In genomic region chr1:225762444-225762843, GRCh38 we compare ENCODE assay signal across 14 cellular contexts. TPM values are rescaled to one million over a fixed set of nuclear protein-coding genes. Genes with fewer than 3 reads are reported as not detected.
A peak's percentile ranks its signal among the peaks of the same experiment; 100 is the strongest.
DNase-seq lines count a peak whose midpoint lies in the region; ATAC-seq and TF ChIP-seq lines count a peak whose summit lies in the region.
"Had no signal": no experiment of that assay in that cellular context is flagged by ENCODE, and none has a peak within 500 bp of the region (broad histone marks: within the 10 kb centered on the region; RNA-seq: fewer than 3 reads in every experiment).

No MANE protein-coding gene starts in this region.

- intact Hi-C loops in heart left ventricle (cut with DNase I) (loop anchor here in 2 of 10 donors (5.0 to 10.0 kb wide), 2 partner anchors 68 to 110 kb away; partner anchors contain the start of gene ENAH (in 1 of the 2)), Right ventricle myocardium superior (cut with DNase I) (no loop called here), vagina (cut with DNase I) (no loop called here)

- DNase-seq in heart left ventricle (peak in 2 of 5 donors; percentile 42 to 57), Right ventricle myocardium superior (no peak), endodermal cell (no peak), nephron progenitor cell (no peak), vagina (ENCODE audit: extremely low spot score in 2 of 2) (no peak)
- DNase-seq in activated CD4-positive, alpha-beta T cell treated with anti-CD3 and anti-CD28 coated beads for 4 hours = no peak
- DNase-seq in stimulated activated CD4-positive, alpha-beta T cell treated with anti-CD3 and anti-CD28 coated beads, Interleukin-4, amount 100 ng/mL, for 1 hour = no peak
- DNase-seq: activated CD8-positive, alpha-beta memory T cell treated with anti-CD3 and anti-CD28 coated beads for 24 hours; GDM1; NCI-H1694; stimulated activated naive CD8-positive, alpha-beta T cell treated with anti-CD3 and anti-CD28 coated beads, Interleukin-15, Interleukin-2, amounts not matched to agents 100 U/mL and 50 U/mL, for 24 hours had no signal

- peak overlapping the region in 10 of 12 donors; percentile 8 to 79 (median 58) for H3K27ac ChIP-seq in heart left ventricle
- peak overlapping the region; percentile 71 for H3K27ac ChIP-seq in endodermal cell (ENCODE audit: low read depth, low read length)
- peak overlapping the region; percentile 30 for H3K27ac ChIP-seq in vagina

- no peak overlapping the region for H3K4me3 Mint-ChIP-seq in endodermal cell
- H3K4me3 Mint-ChIP-seq in nephron progenitor cell = no peak overlapping the region
- H3K4me3 Mint-ChIP-seq: activated naive CD8-positive, alpha-beta T cell; natural killer cell treated with Interleukin-12 subunit alpha and Interleukin-12 subunit beta and Interleukin-15 and Interleukin-18, amount 100 ng/mL, for 72 hours had no signal

- WGBS in heart left ventricle, 4 donors = 60 to 80% (median 75%) methylated on average over 5 of the region's 5 CpGs
- WGBS in endodermal cell (ENCODE audit: insufficient coverage in 1 of 2, insufficient read length in 1 of 2), 2 experiments = 44 to 69% methylated on average over 2 to 5 of the region's 5 CpGs

- TF ChIP-seq CTCF in heart left ventricle (IDR thresholded peaks at IDR 0.05) (no peak), endodermal cell (conservative IDR thresholded peaks at IDR 0.05) (no peak), nephron progenitor cell (IDR thresholded peaks at IDR 0.05) (no peak), vagina (IDR thresholded peaks at IDR 0.05) (no peak)

- H3K9me3 ChIP-seq in heart left ventricle (no peaks in the 10 kb centered on the region), endodermal cell (ENCODE audit: control insufficient read depth, low read length) (no peaks in the 10 kb centered on the region), vagina (no peaks in the 10 kb centered on the region)

- ATAC-seq in heart left ventricle = peak in 2 of 4 donors; percentile 6 to 68
- ATAC-seq in Right ventricle myocardium superior (ENCODE audit: poor library complexity) = no peak
- ATAC-seq in GM21737 (IDR thresholded peaks at IDR 0.05; ENCODE audit: unreplicated experiment) = no peak
- ATAC-seq: natural killer cell treated with Interleukin-12 subunit alpha and Interleukin-12 subunit beta and Interleukin-15 and Interleukin-18, amount 100 ng/mL, for 72 hours; stimulated activated naive CD8-positive, alpha-beta T cell treated with anti-CD3 and anti-CD28 coated beads, Interleukin-15, Interleukin-2, amounts not matched to agents 100 U/mL and 50 U/mL, for 24 hours had no signal

- H3K27me3 ChIP-seq in heart left ventricle (no peaks in the 10 kb centered on the region), endodermal cell (ENCODE audit: control insufficient read depth, insufficient read depth, low read length, poor library complexity, severe bottlenecking) (peaks cover 7% of the 10 kb centered on the region), vagina (no peaks in the 10 kb centered on the region)

- TF ChIP-seq POLR2A in heart left ventricle (IDR thresholded peaks at IDR 0.05) (no peak), vagina (IDR thresholded peaks at IDR 0.05) (no peak)

- H3K4me3 ChIP-seq in heart left ventricle (no peak overlapping the region), endodermal cell (ENCODE audit: low read length) (no peak overlapping the region), vagina (no peak overlapping the region)

- H3K36me3 Mint-ChIP-seq in endodermal cell (ENCODE audit: low read depth) = no peaks in the 10 kb centered on the region
- peaks cover 5% of the 10 kb centered on the region for H3K36me3 Mint-ChIP-seq in nephron progenitor cell (ENCODE audit: low read depth)
- H3K36me3 Mint-ChIP-seq: activated naive CD8-positive, alpha-beta T cell; natural killer cell treated with Interleukin-12 subunit alpha and Interleukin-12 subunit beta and Interleukin-15 and Interleukin-18, amount 100 ng/mL, for 72 hours had no signal

- no peaks in the 10 kb centered on the region for H3K9me3 Mint-ChIP-seq in endodermal cell
- H3K9me3 Mint-ChIP-seq in nephron progenitor cell = no peaks in the 10 kb centered on the region
- H3K9me3 Mint-ChIP-seq: natural killer cell treated with Interleukin-12 subunit alpha and Interleukin-12 subunit beta and Interleukin-15 and Interleukin-18, amount 100 ng/mL, for 72 hours had no signal

- H3K4me1 Mint-ChIP-seq in endodermal cell (peaks cover 29% of the 10 kb centered on the region), nephron progenitor cell (peaks cover 42% of the 10 kb centered on the region)

- H3K9ac ChIP-seq in endodermal cell (ENCODE audit: extremely low read depth, low read length, poor library complexity, severe bottlenecking) = peak overlapping the region; percentile 3

- H3K27ac Mint-ChIP-seq in endodermal cell (peak overlapping the region; percentile 80), nephron progenitor cell (peak overlapping the region; percentile 47)
- H3K27ac Mint-ChIP-seq: activated naive CD8-positive, alpha-beta T cell; natural killer cell treated with Interleukin-12 subunit alpha and Interleukin-12 subunit beta and Interleukin-15 and Interleukin-18, amount 100 ng/mL, for 72 hours had no signal

- H3K4me1 ChIP-seq in heart left ventricle (peaks cover 8 to 62% (median 46%) of the 10 kb centered on the region in 12 donors), endodermal cell (ENCODE audit: control insufficient read depth, insufficient read depth, low read length) (peaks cover 15% of the 10 kb centered on the region), vagina (peaks cover 44% of the 10 kb centered on the region)

- peaks cover 8% of the 10 kb centered on the region for H3K27me3 Mint-ChIP-seq in endodermal cell (ENCODE audit: insufficient read depth)
- H3K27me3 Mint-ChIP-seq in nephron progenitor cell (ENCODE audit: low read depth, poor library complexity) = no peaks in the 10 kb centered on the region

- H3K36me3 ChIP-seq in heart left ventricle (no peaks in the 10 kb centered on the region), endodermal cell (ENCODE audit: control insufficient read depth, insufficient read depth, low read length) (no peaks in the 10 kb centered on the region), vagina (no peaks in the 10 kb centered on the region)

RNA-seq across cellular contexts. Expression of gene SRP9, which starts 15.2 kb away (rescaled TPM):
- total RNA-seq in heart left ventricle (100 to 1,000 TPM; 151 to 187 (median 171) TPM), Right ventricle myocardium superior (188 TPM), endodermal cell (100 to 1,000 TPM; 286 to 319 TPM), vagina (120 TPM)
- polyA plus RNA-seq in heart left ventricle = 100 to 1,000 TPM; 147 to 211 TPM
- polyA plus RNA-seq in endodermal cell (2013, experiment 1 of 2) = 488 TPM
- 479 TPM for polyA plus RNA-seq in endodermal cell (2013, experiment 2 of 2)

RNA-seq across cellular contexts. Expression of gene EPHX1, which starts 47.5 kb away (rescaled TPM):
- 10 to 100 TPM; 29.0 to 96.8 (median 47.0) TPM for total RNA-seq in heart left ventricle
- polyA plus RNA-seq in heart left ventricle = 10 to 100 TPM; 22.2 to 36.1 TPM
- 68.6 TPM for total RNA-seq in Right ventricle myocardium superior
- total RNA-seq in endodermal cell = 10 to 100 TPM; 49.2 to 84.1 TPM
- polyA plus RNA-seq in endodermal cell (2013, experiment 1 of 2) = 28.4 TPM
- polyA plus RNA-seq in endodermal cell (2013, experiment 2 of 2) = 31.2 TPM
- total RNA-seq in vagina = 142 TPM
